8 cellular contexts compared by ENCODE assay signal in the genomic region with DNA sequence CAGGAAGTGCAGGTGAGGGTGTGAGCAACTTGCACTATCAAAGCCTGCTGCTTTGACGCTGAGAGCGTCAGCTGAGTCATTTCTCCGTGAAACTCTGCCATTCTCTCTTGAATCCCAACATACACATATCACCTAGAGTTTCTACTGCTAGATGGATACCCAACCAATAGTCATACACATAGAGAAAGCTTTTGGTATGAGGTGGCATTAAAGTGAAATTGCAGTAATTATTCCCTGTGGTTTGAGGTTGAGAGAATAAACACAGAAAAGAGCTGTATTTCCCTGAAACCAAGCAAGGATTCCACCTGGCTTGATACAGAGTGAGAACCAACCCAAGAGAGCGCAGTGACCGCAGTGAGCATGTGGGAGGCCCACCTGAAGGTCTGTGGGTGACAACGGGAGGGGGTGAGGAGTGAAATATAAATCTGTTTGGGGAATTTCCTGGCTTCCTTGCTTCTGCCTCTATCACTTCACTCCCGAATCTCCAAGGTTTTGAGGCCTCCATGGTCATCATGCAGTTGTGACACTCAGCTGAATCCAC. TPM values are rescaled to one million over a fixed set of nuclear protein-coding genes. Genes with fewer than 3 reads are reported as not detected.
A peak's percentile ranks its signal among the peaks of the same experiment; 100 is the strongest.
DNase-seq lines count a peak whose midpoint lies in the region; ATAC-seq and TF ChIP-seq lines count a peak whose summit lies in the region.

No MANE protein-coding gene starts in this region.

- POLR2A ChIA-PET in CD4-positive, alpha-beta memory T cell (lab: Charles Lee; ENCODE audit: partially characterized antibody), result no interaction called here

- H3K4me3 ChIP-seq in left lung, result no peak overlapping the region
- no peak overlapping the region for H3K4me3 ChIP-seq in CD4-positive, alpha-beta memory T cell (ENCODE audit: low read length in 2 of 2)

- no peak overlapping the region for H3K4me3 Mint-ChIP-seq in activated CD8-positive, alpha-beta memory T cell treated with anti-CD3 and anti-CD28 coated beads, Interleukin-2, amount 10 ng/mL, durations not matched to agents 7 days and 5 days
- no peak overlapping the region for H3K4me3 Mint-ChIP-seq in CD4-positive, alpha-beta memory T cell

- H3K27me3 Mint-ChIP-seq in activated CD8-positive, alpha-beta memory T cell treated with anti-CD3 and anti-CD28 coated beads, Interleukin-2, amount 10 ng/mL, durations not matched to agents 7 days and 5 days, result peaks cover 23% of the 10 kb centered on the region
- peaks cover 6 to 9% of the 10 kb centered on the region in 2 donors for H3K27me3 Mint-ChIP-seq in CD4-positive, alpha-beta memory T cell

- H3K9me3 ChIP-seq in left lung, result no peaks in the 10 kb centered on the region
- H3K9me3 ChIP-seq in CD4-positive, alpha-beta memory T cell (ENCODE audit: control insufficient read depth in 1 of 2, low read length in 2 of 2), result no peaks in the 10 kb centered on the region

- no peak overlapping the region for H3K27ac Mint-ChIP-seq in activated CD8-positive, alpha-beta memory T cell treated with anti-CD3 and anti-CD28 coated beads, Interleukin-2, amount 10 ng/mL, durations not matched to agents 7 days and 5 days
- H3K27ac Mint-ChIP-seq in CD4-positive, alpha-beta memory T cell, result peak overlapping the region in 2 of 7 donors; percentile 44 to 74

- H3K4me1 ChIP-seq in left lung, result no peaks in the 10 kb centered on the region
- no peaks in the 10 kb centered on the region for H3K4me1 ChIP-seq in CD4-positive, alpha-beta memory T cell (ENCODE audit: insufficient read depth, low read length)

- peak; percentile 55 for ATAC-seq in activated CD8-positive, alpha-beta memory T cell treated with anti-CD3 and anti-CD28 coated beads, Interleukin-2, amount 10 ng/mL, durations not matched to agents 7 days and 5 days
- ATAC-seq in GM21529 (IDR thresholded peaks at IDR 0.05; ENCODE audit: unreplicated experiment) (peak; percentile 93), HG03175 (IDR thresholded peaks at IDR 0.05; ENCODE audit: unreplicated experiment) (peak; percentile 98), left lung (no peak)

- peak; percentile 47 for DNase-seq in activated CD8-positive, alpha-beta memory T cell treated with anti-CD3 and anti-CD28 coated beads, Interleukin-2, amount 10 ng/mL, durations not matched to agents 7 days and 5 days
- DNase-seq in activated CD8-positive, alpha-beta memory T cell treated with anti-CD3 and anti-CD28 coated beads, Interleukin-2, amount 50 U/mL, for 48 hours, result no peak
- DNase-seq in stimulated activated CD4-positive, alpha-beta T cell treated with anti-CD3 and anti-CD28 coated beads, Interleukin-4, amount 100 ng/mL, for 24 hours, result peak; percentile 30
- DNase-seq in left lung, result no peak
- no peak for DNase-seq in CD4-positive, alpha-beta memory T cell
- DNase-seq in NCI-H146 treated with DMSO at 0.1 percent for 48 hours (lab: John Stamatoyannopoulos, UW; ENCODE audit: unreplicated experiment), result no peak

- no peak for TF ChIP-seq CTCF in left lung (IDR thresholded peaks at IDR 0.05)

- peaks cover 0 to 6% of the 10 kb centered on the region in 2 donors for H3K27me3 ChIP-seq in left lung
- H3K27me3 ChIP-seq in CD4-positive, alpha-beta memory T cell (ENCODE audit: insufficient read depth, low read length), result no peaks in the 10 kb centered on the region

- intact Hi-C loops in left lung (cut with DNase I), result no loop called here
- intact Hi-C loops in CD4-positive, alpha-beta memory T cell (cut with micrococcal nuclease), result no loop called here

- no peaks in the 10 kb centered on the region for H3K36me3 Mint-ChIP-seq in activated CD8-positive, alpha-beta memory T cell treated with anti-CD3 and anti-CD28 coated beads, Interleukin-2, amount 10 ng/mL, durations not matched to agents 7 days and 5 days
- H3K36me3 Mint-ChIP-seq in CD4-positive, alpha-beta memory T cell, result no peaks in the 10 kb centered on the region

- H3K27ac ChIP-seq in left lung, result no peak overlapping the region
- no peak overlapping the region for H3K27ac ChIP-seq in CD4-positive, alpha-beta memory T cell (ENCODE audit: low read depth, low read length)

- peaks cover 16% of the 10 kb centered on the region for H3K4me1 Mint-ChIP-seq in activated CD8-positive, alpha-beta memory T cell treated with anti-CD3 and anti-CD28 coated beads, Interleukin-2, amount 10 ng/mL, durations not matched to agents 7 days and 5 days
- H3K4me1 Mint-ChIP-seq in CD4-positive, alpha-beta memory T cell, result peaks cover 10 to 12% (median 11%) of the 10 kb centered on the region in 4 donors

- CTCF ChIA-PET in activated CD8-positive, alpha-beta memory T cell treated with anti-CD3 and anti-CD28 coated beads, Interleukin-2, amount 10 ng/mL, durations not matched to agents 7 days and 5 days (lab: Charles Lee), result no interaction called here
- CTCF ChIA-PET in CD4-positive, alpha-beta memory T cell (lab: Charles Lee; ENCODE audit: partially characterized antibody), result no interaction called here

- H3K9me3 Mint-ChIP-seq in activated CD8-positive, alpha-beta memory T cell treated with anti-CD3 and anti-CD28 coated beads, Interleukin-2, amount 10 ng/mL, durations not matched to agents 7 days and 5 days (ENCODE audit: low read depth), result peaks cover 3% of the 10 kb centered on the region
- H3K9me3 Mint-ChIP-seq in CD4-positive, alpha-beta memory T cell, result peaks cover 0 to 4% (median 0%) of the 10 kb centered on the region in 8 donors

- H3K36me3 ChIP-seq in left lung, result no peaks in the 10 kb centered on the region
- H3K36me3 ChIP-seq in CD4-positive, alpha-beta memory T cell (ENCODE audit: insufficient read depth, low read length), result no peaks in the 10 kb centered on the region

RNA-seq across cellular contexts. Expression of a gene that starts 28.8 kb away (rescaled TPM):
- total RNA-seq in activated CD8-positive, alpha-beta memory T cell treated with anti-CD3 and anti-CD28 coated beads, Interleukin-2, amount 10 ng/mL, durations not matched to agents 7 days and 5 days, result 10 to 100 TPM; 22.1 to 25.6 TPM
- total RNA-seq in left lung, result 10 to 100 TPM; 16.9 to 27.3 TPM
- total RNA-seq in CD4-positive, alpha-beta memory T cell, result 10 to 100 TPM; 26.2 to 28.1 TPM
- polyA plus RNA-seq in CD4-positive, alpha-beta memory T cell, result 10 to 100 TPM; 20.0 to 23.5 TPM

Comparison
In these comparisons a context has a peak if more than half of its experiments do, and no peak if none do; other contexts are left out.
1. DNase-seq: peak in activated CD8-positive, alpha-beta memory T cell treated with anti-CD3 and anti-CD28 coated beads, Interleukin-2, amount 10 ng/mL, durations not matched to agents 7 days and 5 days (single experiment) and stimulated activated CD4-positive, alpha-beta T cell treated with anti-CD3 and anti-CD28 coated beads, Interleukin-4, amount 100 ng/mL, for 24 hours (single experiment); none in activated CD8-positive, alpha-beta memory T cell treated with anti-CD3 and anti-CD28 coated beads, Interleukin-2, amount 50 U/mL, for 48 hours (single experiment), left lung (0 of 2), CD4-positive, alpha-beta memory T cell (0 of 5) and NCI-H146 treated with DMSO at 0.1 percent for 48 hours (single experiment).